20 cellular contexts compared by ENCODE assay signal in genomic region chr3:190545260-190545659, GRCh38. TPM values are rescaled to one million over a fixed set of nuclear protein-coding genes. Genes with fewer than 3 reads are reported as not detected.
DNase-seq lines count a peak whose midpoint lies in the region; FAIRE-seq and TF ChIP-seq lines count a peak whose summit lies in the region.
"Had no signal": no experiment of that assay in that cellular context is flagged by ENCODE, and none has a peak within 500 bp of the region (broad histone marks: within the 10 kb centered on the region; RNA-seq: fewer than 3 reads in every experiment).

No MANE protein-coding gene starts in this region.

- TF ChIP-seq POLR2A in H54 (IDR thresholded peaks at IDR 0.05; ENCODE audit: low read depth, low read length) = no peak

- H3K4me1 Mint-ChIP-seq in endodermal cell = peaks cover 12% of the 10 kb centered on the region
- peaks cover 57% of the 10 kb centered on the region for H3K4me1 Mint-ChIP-seq in neural progenitor cell
- H3K4me1 Mint-ChIP-seq: B cell had no signal

- H3K9ac ChIP-seq in endodermal cell (ENCODE audit: extremely low read depth, low read length, poor library complexity, severe bottlenecking) (no peak overlapping the region), neural progenitor cell (no peak overlapping the region)
- H3K9ac ChIP-seq: BLaER1 had no signal

- DNase-seq in H54 (ENCODE audit: insufficient read length, low spot score) (no peak), NCI-H146 treated with DMSO at 0.1 percent for 48 hours (lab: John Stamatoyannopoulos, UW; ENCODE audit: unreplicated experiment) (peak; percentile 37), endodermal cell (no peak), neural progenitor cell (ENCODE audit: low spot score) (no peak), SW480 (ENCODE audit: low spot score) (no peak), putamen (ENCODE audit: low spot score) (no peak), GM19240 (ENCODE audit: insufficient read length, low spot score) (no peak)
- no peak for DNase-seq in stimulated activated naive CD4-positive, alpha-beta T cell treated with Interleukin-2 at 50 U/mL for 16 hours (lab: John Stamatoyannopoulos, UW)
- DNase-seq: Caco-2; CD4-positive, CD25-positive, alpha-beta regulatory T cell; CD8-positive, alpha-beta T cell; DMS153; DND-41; GOT3; H7; HCEC 1CT had no signal

- peak; percentile 23 for FAIRE-seq in H54 (lab: Jason Lieb, UNC)
- FAIRE-seq: G401.6 had no signal

- no peaks in the 10 kb centered on the region for H3K4me1 ChIP-seq in endodermal cell (ENCODE audit: control insufficient read depth, insufficient read depth, low read length)
- H3K4me1 ChIP-seq in neural progenitor cell = peaks cover 12% of the 10 kb centered on the region
- H3K4me1 ChIP-seq: BLaER1 had no signal

- no peaks in the 10 kb centered on the region for H3K9me3 ChIP-seq in endodermal cell (ENCODE audit: control insufficient read depth, low read length)
- H3K9me3 ChIP-seq in neural progenitor cell (ENCODE audit: low read depth) = no peaks in the 10 kb centered on the region
- H3K9me3 ChIP-seq: BLaER1, Caco-2 had no signal

- H3K4me3 ChIP-seq in endodermal cell (ENCODE audit: low read length) (no peak overlapping the region), neural progenitor cell (no peak overlapping the region)
- H3K4me3 ChIP-seq: BLaER1 had no signal

- H3K36me3 ChIP-seq in endodermal cell (ENCODE audit: control insufficient read depth, insufficient read depth, low read length) (no peaks in the 10 kb centered on the region), neural progenitor cell (no peaks in the 10 kb centered on the region)
- H3K36me3 ChIP-seq: BLaER1 had no signal

- H3F3A ChIP-seq in neural progenitor cell (ENCODE audit: low read depth) = no peaks in the 10 kb centered on the region

- H3K27me3 Mint-ChIP-seq in endodermal cell (ENCODE audit: insufficient read depth) (peaks cover 19% of the 10 kb centered on the region), neural progenitor cell (ENCODE audit: insufficient read depth, low read depth) (peaks cover 4% of the 10 kb centered on the region)
- H3K27me3 Mint-ChIP-seq: B cell; CD4-positive, CD25-positive, alpha-beta regulatory T cell had no signal

- no peaks in the 10 kb centered on the region for H3K27me3 ChIP-seq in endodermal cell (ENCODE audit: control insufficient read depth, insufficient read depth, low read length, poor library complexity, severe bottlenecking)
- peaks cover 25% of the 10 kb centered on the region for H3K27me3 ChIP-seq in neural progenitor cell
- H3K27me3 ChIP-seq: BLaER1 had no signal

- TF ChIP-seq CTCF in endodermal cell (conservative IDR thresholded peaks at IDR 0.05) (no peak), neural progenitor cell (IDR thresholded peaks at IDR 0.05) (no peak)

- no peak overlapping the region for H3K4me2 ChIP-seq in neural progenitor cell
- H3K4me2 ChIP-seq: BLaER1 had no signal

- H4K20me1 ChIP-seq in neural progenitor cell (ENCODE audit: low read depth) = no peaks in the 10 kb centered on the region
- H4K20me1 ChIP-seq: BLaER1 had no signal

- no peak overlapping the region for H2AFZ ChIP-seq in neural progenitor cell (replicated peaks)

- no peak overlapping the region for H3K27ac Mint-ChIP-seq in endodermal cell
- H3K27ac Mint-ChIP-seq in neural progenitor cell = peak overlapping the region; percentile 2
- H3K27ac Mint-ChIP-seq: B cell; CD8-positive, alpha-beta T cell had no signal

- WGBS in endodermal cell (ENCODE audit: insufficient coverage in 1 of 2, insufficient read length in 1 of 2), 2 experiments = 89 to 93% methylated on average over 3 of the region's 3 CpGs

- H3K4me3 Mint-ChIP-seq in endodermal cell (no peak overlapping the region), neural progenitor cell (no peak overlapping the region)
- H3K4me3 Mint-ChIP-seq: B cell; CD4-positive, CD25-positive, alpha-beta regulatory T cell; CD8-positive, alpha-beta T cell had no signal

- H3K27ac ChIP-seq in endodermal cell (ENCODE audit: low read depth, low read length) (peak overlapping the region; percentile 8), neural progenitor cell (no peak overlapping the region)
- H3K27ac ChIP-seq: BLaER1, C4-2B had no signal

- H3K36me3 Mint-ChIP-seq in endodermal cell (ENCODE audit: low read depth) = no peaks in the 10 kb centered on the region
- H3K36me3 Mint-ChIP-seq in neural progenitor cell = no peaks in the 10 kb centered on the region

- no peaks in the 10 kb centered on the region for H3K9me3 Mint-ChIP-seq in endodermal cell
- H3K9me3 Mint-ChIP-seq in neural progenitor cell = no peaks in the 10 kb centered on the region
- H3K9me3 Mint-ChIP-seq: CD8-positive, alpha-beta T cell had no signal

- no peaks in the 10 kb centered on the region for H3K79me2 ChIP-seq in neural progenitor cell (ENCODE audit: low read depth)

RNA-seq across cellular contexts. Expression of gene IL1RAP, which starts 31.4 kb away (rescaled TPM):
- total RNA-seq in endodermal cell (1 to 10 TPM; 2.6 to 6.0 TPM), neural progenitor cell (ENCODE audit: low replicate concordance) (2.0 and 11.3 TPM in 2 replicates)
- polyA plus RNA-seq in endodermal cell (2013, experiment 1 of 2) = 2.1 TPM
- 2.9 TPM for polyA plus RNA-seq in endodermal cell (2013, experiment 2 of 2)
